14 cellular contexts compared by ENCODE assay signal in genomic region chr2:130220505-130220904, GRCh38. TPM values are rescaled to one million over a fixed set of nuclear protein-coding genes. Genes with fewer than 3 reads are reported as not detected.
"Had no signal": no experiment of that assay in that cellular context is flagged by ENCODE, and none has a peak within 500 bp of the region (broad histone marks: within the 10 kb centered on the region; RNA-seq: fewer than 3 reads in every experiment).

No MANE protein-coding gene starts in this region.

RNA-seq across cellular contexts. Expression of gene TUBA3E, which starts 22.3 kb away (rescaled TPM):
- total RNA-seq: activated B cell treated with CpG ODN at 0.5 μM for 24 hours; activated CD4-positive, alpha-beta memory T cell treated with anti-CD3 and anti-CD28 coated beads for 36 hours; activated CD4-positive, alpha-beta memory T cell treated with anti-CD3 and anti-CD28 coated beads, Interleukin-2, amount 10 ng/mL, durations not matched to agents 7 days and 5 days; activated CD4-positive, alpha-beta T cell treated with anti-CD3 and anti-CD28 coated beads for 36 hours; activated CD4-positive, alpha-beta T cell treated with anti-CD3 and anti-CD28 coated beads, Interleukin-2, amount 10 ng/mL, durations not matched to agents 24 days and 14 days; activated CD4-positive, alpha-beta T cell treated with anti-CD3 and anti-CD28 coated beads, Interleukin-2, amount 10 ng/mL, durations not matched to agents 7 days and 5 days; activated CD8-positive, alpha-beta memory T cell treated with anti-CD3 and anti-CD28 coated beads for 36 hours; activated CD8-positive, alpha-beta memory T cell treated with anti-CD3 and anti-CD28 coated beads, Interleukin-2, amount 10 ng/mL, durations not matched to agents 7 days and 5 days; activated CD8-positive, alpha-beta T cell treated with anti-CD3 and anti-CD28 coated beads for 36 hours; activated CD8-positive, alpha-beta T cell treated with anti-CD3 and anti-CD28 coated beads, Interleukin-2, amount 10 ng/mL, durations not matched to agents 7 days and 5 days; T-helper 1 cell treated with Interleukin-12 subunit alpha and Interleukin-12 subunit beta and Interleukin-4 antibody, amounts not matched to agents 30 ng/mL and 1 ng/mL, for 36 hours; T-helper 17 cell; T-helper 2 cell treated with Interferon-gamma antibody and Interleukin-4, amounts not matched to agents 100 ng/mL and 5 ng/mL, for 36 hours; WTC11 had no signal
